ENCODE assay signal across 14 cellular contexts in genomic region chrX:147900349-147900748, GRCh38.
"Had no signal": no experiment of that assay in that cellular context is flagged by ENCODE, and none has a peak within 500 bp of the region (broad histone marks: within the 10 kb centered on the region; RNA-seq: fewer than 3 reads in every experiment).

No MANE protein-coding gene starts in this region.

- H3K4me1 ChIP-seq: breast epithelium, left lung, neural progenitor cell, pancreas had no signal

- H3K36me3 ChIP-seq: breast epithelium, left lung, neural progenitor cell, pancreas, thoracic aorta had no signal

- H3K27ac Mint-ChIP-seq: activated CD4-positive, alpha-beta memory T cell treated with anti-CD3 and anti-CD28 coated beads for 36 hours; activated naive CD8-positive, alpha-beta T cell; memory B cell; neural progenitor cell; stimulated activated naive CD8-positive, alpha-beta T cell treated with anti-CD3 and anti-CD28 coated beads, Interleukin-15, amount 100 ng/mL, for 72 hours had no signal

- ATAC-seq: activated T-cell treated with anti-CD3 and anti-CD28 coated beads, Interleukin-2, amount 50 U/mL, for 4 hours; left lung; pancreas; stimulated activated naive CD8-positive, alpha-beta T cell treated with anti-CD3 and anti-CD28 coated beads, Interleukin-15, amount 100 ng/mL, for 72 hours had no signal

- DNase-seq: activated CD4-positive, alpha-beta memory T cell treated with anti-CD3 and anti-CD28 coated beads for 36 hours; activated gamma-delta T cell; activated T-cell treated with anti-CD3 and anti-CD28 coated beads, Interleukin-2, amount 50 U/mL, for 4 hours; dorsolateral prefrontal cortex; left lung; pancreas; stimulated activated CD4-positive, alpha-beta T cell treated with anti-CD3 and anti-CD28 coated beads, Interleukin-4, amount 100 ng/mL, for 4 hours; stimulated activated naive CD8-positive, alpha-beta T cell treated with anti-CD3 and anti-CD28 coated beads, Interleukin-15, amount 100 ng/mL, for 72 hours had no signal

- H3K27ac ChIP-seq: breast epithelium, dorsolateral prefrontal cortex, left lung, neural progenitor cell, pancreas, thoracic aorta, VCaP had no signal

- H3K27me3 Mint-ChIP-seq: activated CD4-positive, alpha-beta memory T cell treated with anti-CD3 and anti-CD28 coated beads for 36 hours; activated naive CD8-positive, alpha-beta T cell; memory B cell had no signal

- H3K9me3 Mint-ChIP-seq: activated CD4-positive, alpha-beta memory T cell treated with anti-CD3 and anti-CD28 coated beads for 36 hours; activated T-cell treated with anti-CD3 and anti-CD28 coated beads, Interleukin-2, amount 50 U/mL, for 4 hours; memory B cell; stimulated activated naive CD8-positive, alpha-beta T cell treated with anti-CD3 and anti-CD28 coated beads, Interleukin-15, amount 100 ng/mL, for 72 hours had no signal

- H3K4me3 Mint-ChIP-seq: activated CD4-positive, alpha-beta memory T cell treated with anti-CD3 and anti-CD28 coated beads for 36 hours; activated naive CD8-positive, alpha-beta T cell; activated T-cell treated with anti-CD3 and anti-CD28 coated beads, Interleukin-2, amount 50 U/mL, for 4 hours; memory B cell; neural progenitor cell; stimulated activated naive CD8-positive, alpha-beta T cell treated with anti-CD3 and anti-CD28 coated beads, Interleukin-15, amount 100 ng/mL, for 72 hours had no signal

- H3K4me3 ChIP-seq: breast epithelium, dorsolateral prefrontal cortex, left lung, neural progenitor cell, pancreas, thoracic aorta had no signal

- H3K27me3 ChIP-seq: breast epithelium, left lung, neural progenitor cell had no signal

- H3K4me1 Mint-ChIP-seq: stimulated activated naive CD8-positive, alpha-beta T cell treated with anti-CD3 and anti-CD28 coated beads, Interleukin-15, amount 100 ng/mL, for 72 hours had no signal

- H3K9me3 ChIP-seq: left lung, pancreas, thoracic aorta had no signal

- H3K36me3 Mint-ChIP-seq: activated CD4-positive, alpha-beta memory T cell treated with anti-CD3 and anti-CD28 coated beads for 36 hours; activated naive CD8-positive, alpha-beta T cell; memory B cell; neural progenitor cell had no signal
